Comparison of ENCODE assay signal across 8 cellular contexts in the genomic region with DNA sequence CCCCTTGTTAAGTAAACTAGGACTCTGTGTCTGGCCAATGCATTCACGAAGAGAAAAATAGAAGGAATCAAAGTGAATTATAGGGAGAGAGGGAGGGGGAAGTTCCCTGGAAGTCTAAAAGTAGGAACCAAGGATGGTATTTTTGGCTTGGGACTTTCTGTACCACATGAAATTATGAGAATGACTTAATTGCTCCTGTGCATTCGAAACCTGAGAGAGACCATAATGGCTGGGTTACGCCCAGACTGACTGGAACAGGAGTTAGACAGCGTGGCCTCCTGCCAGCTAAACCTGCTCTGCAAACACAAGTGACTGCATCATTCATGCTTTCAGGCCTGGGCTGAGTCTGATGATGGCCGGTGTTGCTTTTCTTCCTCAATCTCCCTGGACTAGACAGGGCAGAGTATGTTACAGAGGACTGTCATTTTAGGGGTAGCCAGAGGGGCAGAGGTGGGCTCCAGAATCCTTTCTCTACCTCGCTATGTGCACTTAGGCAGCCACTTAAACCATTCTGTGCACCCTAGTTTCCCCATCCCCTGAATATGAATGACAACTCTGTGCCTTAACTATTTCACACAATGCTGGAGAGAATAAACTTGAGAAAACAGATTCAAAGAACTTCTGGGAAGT. TPM values are rescaled to one million over a fixed set of nuclear protein-coding genes. Genes with fewer than 3 reads are reported as not detected.
DNase-seq lines count a peak whose midpoint lies in the region; ATAC-seq, FAIRE-seq and TF ChIP-seq lines count a peak whose summit lies in the region.

No MANE protein-coding gene starts in this region.

- intact Hi-C loops in colonic mucosa (cut with DNase I) (no loop called here), ovary (cut with DNase I) (loop anchor here in 1 of 4 donors (10.0 kb wide), 1 partner anchor 51 kb away; no protein-coding TSS in a partner anchor)

- no peak for TF ChIP-seq EP300 in ovary (IDR thresholded peaks at IDR 0.05)

- WGBS in ovary, 3 donors, result 51 to 61% (median 52%) methylated on average over 6 of the region's 6 CpGs

- H3K9ac ChIP-seq in colonic mucosa (ENCODE audit: low read depth in 2 of 2, low read length in 2 of 2), result peak overlapping the region in 1 of 2 donors; percentile 41

- H3K9me3 ChIP-seq in colonic mucosa (no peaks in the 10 kb centered on the region), ovary (no peaks in the 10 kb centered on the region)

- no peak for TF ChIP-seq CTCF in colonic mucosa (IDR thresholded peaks at IDR 0.05)
- no peak for TF ChIP-seq CTCF in ovary (IDR thresholded peaks at IDR 0.05)

- ATAC-seq in HG02610 (IDR thresholded peaks at IDR 0.05; ENCODE audit: unreplicated experiment), result peak; percentile 75

- no peak for DNase-seq in GM12892 (ENCODE audit: insufficient read length)
- peak; percentile 78 for DNase-seq in NCI-H1436 (lab: John Stamatoyannopoulos, UW)
- DNase-seq in colonic mucosa, result peak; percentile 95
- peak; percentile 19 to 56 (median 36) for DNase-seq in ovary
- no peak for DNase-seq in stimulated activated CD4-positive, alpha-beta T cell treated with anti-CD3 and anti-CD28 coated beads, Interleukin-4, amount 100 ng/mL, for 24 hours
- no peak for DNase-seq in NK-92 treated with Interleukin-12 subunit alpha and Interleukin-12 subunit beta, amount 100 ng/mL, for 24 hours (lab: John Stamatoyannopoulos, UW)
- no peak for DNase-seq in effector CD8-positive, alpha-beta T cell (lab: John Stamatoyannopoulos, UW)

- H3K4me1 ChIP-seq in colonic mucosa (peaks cover 15% of the 10 kb centered on the region), ovary (ENCODE audit: insufficient read depth) (peaks cover 8% of the 10 kb centered on the region)

- H3K36me3 ChIP-seq in colonic mucosa, result no peaks in the 10 kb centered on the region
- H3K36me3 ChIP-seq in ovary, result no peaks in the 10 kb centered on the region

- no peak overlapping the region for H3K4me3 ChIP-seq in colonic mucosa
- no peak overlapping the region for H3K4me3 ChIP-seq in ovary

- H3K27me3 ChIP-seq in colonic mucosa, result no peaks in the 10 kb centered on the region
- H3K27me3 ChIP-seq in ovary, result no peaks in the 10 kb centered on the region

- peak; percentile 35; the same call in 1 of the 2 replicates for TF ChIP-seq POLR2A in GM12892 (IDR thresholded peaks at IDR 0.05; ENCODE audit: low read depth, low read length)
- no peak for TF ChIP-seq POLR2A in ovary (IDR thresholded peaks at IDR 0.05)

- H3K27ac ChIP-seq in colonic mucosa, result peak overlapping the region; percentile 51
- no peak overlapping the region for H3K27ac ChIP-seq in ovary

- peak; percentile 99 for FAIRE-seq in GM12892 (lab: Jason Lieb, UNC)

RNA-seq across cellular contexts. Expression of a gene that starts 58.9 kb away (rescaled TPM):
- polyA plus RNA-seq in GM12892 (2012; ENCODE audit: missing spikeins), result 102 TPM
- 100 to 1,000 TPM; 252 to 329 TPM for total RNA-seq in colonic mucosa
- total RNA-seq in ovary, result 10 to 100 TPM; 27.3 to 55.3 (median 44.8) TPM
- polyA plus RNA-seq in ovary, result 10 to 100 TPM; 11.6 to 96.0 TPM

Comparison
In these comparisons a context has a peak if more than half of its experiments do, and no peak if none do; other contexts are left out.
1. DNase-seq: peak in NCI-H1436 (single experiment), colonic mucosa (single experiment) and ovary (5 of 5); none in GM12892 (single experiment), stimulated activated CD4-positive, alpha-beta T cell treated with anti-CD3 and anti-CD28 coated beads, Interleukin-4, amount 100 ng/mL, for 24 hours (single experiment), NK-92 treated with Interleukin-12 subunit alpha and Interleukin-12 subunit beta, amount 100 ng/mL, for 24 hours (single experiment) and effector CD8-positive, alpha-beta T cell (single experiment).
2. RNA of a gene that starts 58.9 kb away (total RNA-seq): 252 to 329 TPM in colonic mucosa; 27.3 to 55.3 TPM in ovary; every median in the first group is over 4 times any median in the second.